Comparison of ENCODE assay signal across 1 cellular context in the genomic region with DNA sequence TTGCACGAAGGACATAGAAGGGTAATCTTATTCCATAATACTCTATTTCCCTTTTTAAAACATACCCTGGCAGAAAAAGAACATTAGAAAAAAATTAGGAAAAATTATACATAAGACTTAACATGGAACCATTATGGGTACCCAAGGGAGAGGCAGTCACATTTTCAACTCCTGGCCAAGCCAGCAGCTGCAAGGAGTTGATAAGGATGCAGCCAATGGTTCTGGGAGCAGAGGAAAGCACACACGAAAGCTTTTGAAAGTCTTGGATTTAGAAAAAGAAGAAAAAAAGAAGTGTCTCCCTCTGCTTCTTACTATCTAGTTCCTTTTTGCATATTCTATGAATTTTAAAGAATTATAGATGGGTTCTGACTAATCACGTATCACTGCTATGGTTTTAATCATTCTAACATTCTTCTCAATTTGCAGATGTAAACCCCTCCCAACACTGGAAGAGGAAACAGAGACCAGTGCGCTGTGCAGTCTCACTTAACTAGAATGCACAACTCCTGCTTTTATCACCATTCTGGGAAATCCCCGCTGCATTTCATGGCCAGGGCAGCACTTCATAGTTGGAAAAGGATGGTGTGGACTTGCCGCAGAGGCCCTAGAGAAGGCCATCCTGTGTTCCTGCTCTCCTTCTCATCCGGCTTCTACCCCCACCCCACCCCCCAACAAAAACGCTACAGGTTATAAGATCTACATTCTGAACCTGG.
TF ChIP-seq lines count a peak whose summit lies in the region.

No MANE protein-coding gene starts in this region.

TF ChIP-seq in K562, 482 proteins besides CTCF, POLR2A, EP300 and RAD21 (continued from another document and continues in another):
- TF ChIP-seq ZNF609 (CRISPR knock-in tag; IDR thresholded peaks at IDR 0.05; ENCODE audit: borderline replicate concordance) (no peak), ID3 (CRISPR knock-in tag; IDR thresholded peaks at IDR 0.05) (no peak), ID3 (tag; IDR thresholded peaks at IDR 0.05) (no peak), ZNF780A (CRISPR knock-in tag; IDR thresholded peaks at IDR 0.05) (no peak), CBX1 (IDR thresholded peaks at IDR 0.05; ENCODE audit: low read depth) (no peak), SP1 (CRISPR knock-in tag; IDR thresholded peaks at IDR 0.05) (no peak), ZNF431 (CRISPR knock-in tag; IDR thresholded peaks at IDR 0.05) (no peak), ZC3H4 (CRISPR knock-in tag; IDR thresholded peaks at IDR 0.05; ENCODE audit: borderline replicate concordance) (no peak), NR2F6 (CRISPR knock-in tag; IDR thresholded peaks at IDR 0.05) (no peak), KLF10 (CRISPR knock-in tag; IDR thresholded peaks at IDR 0.05) (no peak), ZNF316 (IDR thresholded peaks at IDR 0.05) (no peak), ZBTB33 (CRISPR knock-in tag; IDR thresholded peaks at IDR 0.05) (no peak), HINFP (tag; conservative IDR thresholded peaks at IDR 0.05; ENCODE audit: low read depth) (no peak), C11orf30 (IDR thresholded peaks at IDR 0.05; ENCODE audit: low read depth) (no peak), ZNF764 (CRISPR knock-in tag; IDR thresholded peaks at IDR 0.05; ENCODE audit: low read depth) (no peak), THRAP3 (IDR thresholded peaks at IDR 0.05; ENCODE audit: borderline replicate concordance) (no peak), NFIC (IDR thresholded peaks at IDR 0.05) (peak; percentile 74), ZNF253 (CRISPR knock-in tag; conservative IDR thresholded peaks at IDR 0.05) (no peak), ZNF707 (CRISPR knock-in tag; conservative IDR thresholded peaks at IDR 0.05) (no peak), MTA2 (IDR thresholded peaks at IDR 0.05; ENCODE audit: low read depth) (peak; percentile 87), ZKSCAN3 (CRISPR knock-in tag; IDR thresholded peaks at IDR 0.05) (no peak), TCF7 (IDR thresholded peaks at IDR 0.05; ENCODE audit: borderline replicate concordance) (no peak), SP2 (IDR thresholded peaks at IDR 0.05; ENCODE audit: extremely low read depth, low read depth, low read length, poor library complexity, severe bottlenecking) (no peak), ATF7 (IDR thresholded peaks at IDR 0.05) (no peak), ZFP30 (CRISPR knock-in tag; IDR thresholded peaks at IDR 0.05; ENCODE audit: borderline replicate concordance) (no peak), STAT5B (CRISPR knock-in tag; IDR thresholded peaks at IDR 0.05) (no peak), MLX (CRISPR knock-in tag; conservative IDR thresholded peaks at IDR 0.05) (no peak), DACH1 (IDR thresholded peaks at IDR 0.05; ENCODE audit: partially characterized antibody) (no peak), ZNF699 (CRISPR knock-in tag; IDR thresholded peaks at IDR 0.05; ENCODE audit: insufficient replicate concordance) (no peak), RCOR1 (IDR thresholded peaks at IDR 0.05; ENCODE audit: borderline replicate concordance in 1 of 2, low read depth in 2 of 2, low read length in 2 of 2) (peak in 1 of 2 experiments; percentile 89; a peak in 3 of 4 replicates)
- TF ChIP-seq, protein P1, sequence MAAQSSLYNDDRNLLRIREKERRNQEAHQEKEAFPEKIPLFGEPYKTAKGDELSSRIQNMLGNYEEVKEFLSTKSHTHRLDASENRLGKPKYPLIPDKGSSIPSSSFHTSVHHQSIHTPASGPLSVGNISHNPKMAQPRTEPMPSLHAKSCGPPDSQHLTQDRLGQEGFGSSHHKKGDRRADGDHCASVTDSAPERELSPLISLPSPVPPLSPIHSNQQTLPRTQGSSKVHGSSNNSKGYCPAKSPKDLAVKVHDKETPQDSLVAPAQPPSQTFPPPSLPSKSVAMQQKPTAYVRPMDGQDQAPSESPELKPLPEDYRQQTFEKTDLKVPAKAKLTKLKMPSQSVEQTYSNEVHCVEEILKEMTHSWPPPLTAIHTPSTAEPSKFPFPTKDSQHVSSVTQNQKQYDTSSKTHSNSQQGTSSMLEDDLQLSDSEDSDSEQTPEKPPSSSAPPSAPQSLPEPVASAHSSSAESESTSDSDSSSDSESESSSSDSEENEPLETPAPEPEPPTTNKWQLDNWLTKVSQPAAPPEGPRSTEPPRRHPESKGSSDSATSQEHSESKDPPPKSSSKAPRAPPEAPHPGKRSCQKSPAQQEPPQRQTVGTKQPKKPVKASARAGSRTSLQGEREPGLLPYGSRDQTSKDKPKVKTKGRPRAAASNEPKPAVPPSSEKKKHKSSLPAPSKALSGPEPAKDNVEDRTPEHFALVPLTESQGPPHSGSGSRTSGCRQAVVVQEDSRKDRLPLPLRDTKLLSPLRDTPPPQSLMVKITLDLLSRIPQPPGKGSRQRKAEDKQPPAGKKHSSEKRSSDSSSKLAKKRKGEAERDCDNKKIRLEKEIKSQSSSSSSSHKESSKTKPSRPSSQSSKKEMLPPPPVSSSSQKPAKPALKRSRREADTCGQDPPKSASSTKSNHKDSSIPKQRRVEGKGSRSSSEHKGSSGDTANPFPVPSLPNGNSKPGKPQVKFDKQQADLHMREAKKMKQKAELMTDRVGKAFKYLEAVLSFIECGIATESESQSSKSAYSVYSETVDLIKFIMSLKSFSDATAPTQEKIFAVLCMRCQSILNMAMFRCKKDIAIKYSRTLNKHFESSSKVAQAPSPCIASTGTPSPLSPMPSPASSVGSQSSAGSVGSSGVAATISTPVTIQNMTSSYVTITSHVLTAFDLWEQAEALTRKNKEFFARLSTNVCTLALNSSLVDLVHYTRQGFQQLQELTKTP (IDR thresholded peaks at IDR 0.05; ENCODE audit: low read depth in 1 of 2, partially characterized antibody in 2 of 2): no peak
- TF ChIP-seq, protein P2, sequence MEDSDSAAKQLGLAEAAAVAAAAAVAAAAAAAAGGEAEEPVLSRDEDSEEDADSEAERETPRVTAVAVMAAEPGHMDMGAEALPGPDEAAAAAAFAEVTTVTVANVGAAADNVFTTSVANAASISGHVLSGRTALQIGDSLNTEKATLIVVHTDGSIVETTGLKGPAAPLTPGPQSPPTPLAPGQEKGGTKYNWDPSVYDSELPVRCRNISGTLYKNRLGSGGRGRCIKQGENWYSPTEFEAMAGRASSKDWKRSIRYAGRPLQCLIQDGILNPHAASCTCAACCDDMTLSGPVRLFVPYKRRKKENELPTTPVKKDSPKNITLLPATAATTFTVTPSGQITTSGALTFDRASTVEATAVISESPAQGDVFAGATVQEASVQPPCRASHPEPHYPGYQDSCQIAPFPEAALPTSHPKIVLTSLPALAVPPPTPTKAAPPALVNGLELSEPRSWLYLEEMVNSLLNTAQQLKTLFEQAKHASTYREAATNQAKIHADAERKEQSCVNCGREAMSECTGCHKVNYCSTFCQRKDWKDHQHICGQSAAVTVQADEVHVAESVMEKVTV (CRISPR knock-in tag; IDR thresholded peaks at IDR 0.05): no peak
- TF ChIP-seq, protein P3, sequence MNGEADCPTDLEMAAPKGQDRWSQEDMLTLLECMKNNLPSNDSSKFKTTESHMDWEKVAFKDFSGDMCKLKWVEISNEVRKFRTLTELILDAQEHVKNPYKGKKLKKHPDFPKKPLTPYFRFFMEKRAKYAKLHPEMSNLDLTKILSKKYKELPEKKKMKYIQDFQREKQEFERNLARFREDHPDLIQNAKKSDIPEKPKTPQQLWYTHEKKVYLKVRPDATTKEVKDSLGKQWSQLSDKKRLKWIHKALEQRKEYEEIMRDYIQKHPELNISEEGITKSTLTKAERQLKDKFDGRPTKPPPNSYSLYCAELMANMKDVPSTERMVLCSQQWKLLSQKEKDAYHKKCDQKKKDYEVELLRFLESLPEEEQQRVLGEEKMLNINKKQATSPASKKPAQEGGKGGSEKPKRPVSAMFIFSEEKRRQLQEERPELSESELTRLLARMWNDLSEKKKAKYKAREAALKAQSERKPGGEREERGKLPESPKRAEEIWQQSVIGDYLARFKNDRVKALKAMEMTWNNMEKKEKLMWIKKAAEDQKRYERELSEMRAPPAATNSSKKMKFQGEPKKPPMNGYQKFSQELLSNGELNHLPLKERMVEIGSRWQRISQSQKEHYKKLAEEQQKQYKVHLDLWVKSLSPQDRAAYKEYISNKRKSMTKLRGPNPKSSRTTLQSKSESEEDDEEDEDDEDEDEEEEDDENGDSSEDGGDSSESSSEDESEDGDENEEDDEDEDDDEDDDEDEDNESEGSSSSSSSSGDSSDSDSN (IDR thresholded peaks at IDR 0.05; ENCODE audit: borderline replicate concordance in 1 of 2, low read depth in 2 of 2, low read length in 2 of 2): no peak
- TF ChIP-seq, protein P4, sequence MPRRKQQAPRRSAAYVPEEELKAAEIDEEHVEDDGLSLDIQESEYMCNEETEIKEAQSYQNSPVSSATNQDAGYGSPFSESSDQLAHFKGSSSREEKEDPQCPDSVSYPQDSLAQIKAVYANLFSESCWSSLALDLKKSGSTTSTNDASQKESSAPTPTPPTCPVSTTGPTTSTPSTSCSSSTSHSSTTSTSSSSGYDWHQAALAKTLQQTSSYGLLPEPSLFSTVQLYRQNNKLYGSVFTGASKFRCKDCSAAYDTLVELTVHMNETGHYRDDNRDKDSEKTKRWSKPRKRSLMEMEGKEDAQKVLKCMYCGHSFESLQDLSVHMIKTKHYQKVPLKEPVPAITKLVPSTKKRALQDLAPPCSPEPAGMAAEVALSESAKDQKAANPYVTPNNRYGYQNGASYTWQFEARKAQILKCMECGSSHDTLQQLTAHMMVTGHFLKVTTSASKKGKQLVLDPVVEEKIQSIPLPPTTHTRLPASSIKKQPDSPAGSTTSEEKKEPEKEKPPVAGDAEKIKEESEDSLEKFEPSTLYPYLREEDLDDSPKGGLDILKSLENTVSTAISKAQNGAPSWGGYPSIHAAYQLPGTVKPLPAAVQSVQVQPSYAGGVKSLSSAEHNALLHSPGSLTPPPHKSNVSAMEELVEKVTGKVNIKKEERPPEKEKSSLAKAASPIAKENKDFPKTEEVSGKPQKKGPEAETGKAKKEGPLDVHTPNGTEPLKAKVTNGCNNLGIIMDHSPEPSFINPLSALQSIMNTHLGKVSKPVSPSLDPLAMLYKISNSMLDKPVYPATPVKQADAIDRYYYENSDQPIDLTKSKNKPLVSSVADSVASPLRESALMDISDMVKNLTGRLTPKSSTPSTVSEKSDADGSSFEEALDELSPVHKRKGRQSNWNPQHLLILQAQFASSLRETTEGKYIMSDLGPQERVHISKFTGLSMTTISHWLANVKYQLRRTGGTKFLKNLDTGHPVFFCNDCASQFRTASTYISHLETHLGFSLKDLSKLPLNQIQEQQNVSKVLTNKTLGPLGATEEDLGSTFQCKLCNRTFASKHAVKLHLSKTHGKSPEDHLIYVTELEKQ (CRISPR knock-in tag; IDR thresholded peaks at IDR 0.05): no peak
